In genomic region chr11:77166021-77166420, GRCh38 we compare ENCODE assay signal across 28 cellular contexts.
"Had no signal": no experiment of that assay in that cellular context is flagged by ENCODE, and none has a peak within 500 bp of the region (broad histone marks: within the 10 kb centered on the region; RNA-seq: fewer than 3 reads in every experiment).

No MANE protein-coding gene starts in this region.

- H3K4me1 Mint-ChIP-seq: activated CD4-positive, alpha-beta memory T cell treated with anti-CD3 and anti-CD28 coated beads, Interleukin-2, amount 10 ng/mL, durations not matched to agents 7 days and 5 days; activated CD4-positive, alpha-beta T cell treated with anti-CD3 and anti-CD28 coated beads for 36 hours; activated CD4-positive, alpha-beta T cell treated with anti-CD3 and anti-CD28 coated beads, Interleukin-2, amount 10 ng/mL, durations not matched to agents 24 days and 14 days had no signal

- H3K9me3 ChIP-seq: colonic mucosa, esophagus squamous epithelium, gastroesophageal sphincter had no signal

- H3K4me1 ChIP-seq: colonic mucosa, esophagus squamous epithelium, gastroesophageal sphincter had no signal

- H3K27ac Mint-ChIP-seq: activated CD4-positive, alpha-beta memory T cell treated with anti-CD3 and anti-CD28 coated beads, Interleukin-2, amount 10 ng/mL, durations not matched to agents 7 days and 5 days; activated CD4-positive, alpha-beta T cell treated with anti-CD3 and anti-CD28 coated beads for 36 hours; activated CD4-positive, alpha-beta T cell treated with anti-CD3 and anti-CD28 coated beads, Interleukin-2, amount 10 ng/mL, durations not matched to agents 24 days and 14 days; activated naive CD8-positive, alpha-beta T cell; activated T-cell treated with anti-CD3 and anti-CD28 coated beads, Interleukin-2, amount 50 U/mL, for 24 hours; activated T-cell treated with anti-CD3 and anti-CD28 coated beads, Interleukin-2, amount 50 U/mL, for 72 hours had no signal

- H3K27me3 Mint-ChIP-seq: activated CD4-positive, alpha-beta T cell treated with anti-CD3 and anti-CD28 coated beads for 36 hours; activated CD4-positive, alpha-beta T cell treated with anti-CD3 and anti-CD28 coated beads, Interleukin-2, amount 10 ng/mL, durations not matched to agents 24 days and 14 days; activated naive CD8-positive, alpha-beta T cell; activated T-cell treated with anti-CD3 and anti-CD28 coated beads, Interleukin-2, amount 50 U/mL, for 24 hours had no signal

- H3K4me3 Mint-ChIP-seq: activated CD4-positive, alpha-beta memory T cell treated with anti-CD3 and anti-CD28 coated beads, Interleukin-2, amount 10 ng/mL, durations not matched to agents 7 days and 5 days; activated CD4-positive, alpha-beta T cell treated with anti-CD3 and anti-CD28 coated beads for 36 hours; activated CD4-positive, alpha-beta T cell treated with anti-CD3 and anti-CD28 coated beads, Interleukin-2, amount 10 ng/mL, durations not matched to agents 24 days and 14 days; activated naive CD8-positive, alpha-beta T cell; activated T-cell treated with anti-CD3 and anti-CD28 coated beads, Interleukin-2, amount 50 U/mL, for 24 hours; activated T-cell treated with anti-CD3 and anti-CD28 coated beads, Interleukin-2, amount 50 U/mL, for 72 hours had no signal

- H3K36me3 ChIP-seq: brain microvascular endothelial cell, colonic mucosa, esophagus squamous epithelium, gastroesophageal sphincter had no signal

- H3K27ac ChIP-seq: brain microvascular endothelial cell, colonic mucosa, epithelial cell of prostate, esophagus squamous epithelium, gastroesophageal sphincter had no signal

- DNase-seq: activated CD4-positive, alpha-beta memory T cell treated with anti-CD3 and anti-CD28 coated beads, Interleukin-2, amount 10 ng/mL, durations not matched to agents 7 days and 5 days; activated CD4-positive, alpha-beta T cell treated with anti-CD3 and anti-CD28 coated beads for 36 hours; activated CD4-positive, alpha-beta T cell treated with anti-CD3 and anti-CD28 coated beads, Interleukin-2, amount 10 ng/mL, durations not matched to agents 24 days and 14 days; activated CD4-positive, CD25-positive, alpha-beta regulatory T cell; activated CD4-positive, CD25-positive, alpha-beta regulatory T cell treated with anti-CD3 and anti-CD28 coated beads, Interleukin-2, amount 50 U/mL, for 72 hours; activated CD8-positive, alpha-beta memory T cell treated with anti-CD3 and anti-CD28 coated beads, Interleukin-2, amount 50 U/mL, for 48 hours; activated gamma-delta T cell; activated naive CD4-positive, alpha-beta T cell; activated naive CD4-positive, alpha-beta T cell treated with anti-CD3 and anti-CD28 coated beads, Interleukin-2, amount 50 U/mL, for 16 hours; activated T-cell treated with anti-CD3 and anti-CD28 coated beads for 4 hours; activated T-cell treated with anti-CD3 and anti-CD28 coated beads, Interleukin-2, amount 50 U/mL, for 24 hours; activated T-cell treated with anti-CD3 and anti-CD28 coated beads, Interleukin-2, amount 50 U/mL, for 72 hours; amniotic stem cell; anterior cingulate cortex; brain microvascular endothelial cell; caudate nucleus; colonic mucosa; effector CD8-positive, alpha-beta T cell; esophagus squamous epithelium; foreskin melanocyte; T-helper 2 cell had no signal

- H3K9me3 Mint-ChIP-seq: activated CD4-positive, alpha-beta memory T cell treated with anti-CD3 and anti-CD28 coated beads, Interleukin-2, amount 10 ng/mL, durations not matched to agents 7 days and 5 days; activated CD4-positive, alpha-beta T cell treated with anti-CD3 and anti-CD28 coated beads, Interleukin-2, amount 10 ng/mL, durations not matched to agents 24 days and 14 days; activated T-cell treated with anti-CD3 and anti-CD28 coated beads, Interleukin-2, amount 50 U/mL, for 24 hours; activated T-cell treated with anti-CD3 and anti-CD28 coated beads, Interleukin-2, amount 50 U/mL, for 72 hours had no signal

- H3K27me3 ChIP-seq: brain microvascular endothelial cell, colonic mucosa, esophagus squamous epithelium, gastroesophageal sphincter had no signal

- ATAC-seq: activated CD4-positive, alpha-beta T cell treated with anti-CD3 and anti-CD28 coated beads for 36 hours; activated T-cell treated with anti-CD3 and anti-CD28 coated beads, Interleukin-2, amount 50 U/mL, for 72 hours; gastroesophageal sphincter had no signal

- H3K4me3 ChIP-seq: colonic mucosa, esophagus squamous epithelium, gastroesophageal sphincter had no signal

- H3K36me3 Mint-ChIP-seq: activated naive CD8-positive, alpha-beta T cell had no signal

- FAIRE-seq: astrocyte, bronchial epithelial cell, endometrium, endothelial cell of umbilical vein had no signal
